ENCODE assay signal across 8 cellular contexts in the genomic region with DNA sequence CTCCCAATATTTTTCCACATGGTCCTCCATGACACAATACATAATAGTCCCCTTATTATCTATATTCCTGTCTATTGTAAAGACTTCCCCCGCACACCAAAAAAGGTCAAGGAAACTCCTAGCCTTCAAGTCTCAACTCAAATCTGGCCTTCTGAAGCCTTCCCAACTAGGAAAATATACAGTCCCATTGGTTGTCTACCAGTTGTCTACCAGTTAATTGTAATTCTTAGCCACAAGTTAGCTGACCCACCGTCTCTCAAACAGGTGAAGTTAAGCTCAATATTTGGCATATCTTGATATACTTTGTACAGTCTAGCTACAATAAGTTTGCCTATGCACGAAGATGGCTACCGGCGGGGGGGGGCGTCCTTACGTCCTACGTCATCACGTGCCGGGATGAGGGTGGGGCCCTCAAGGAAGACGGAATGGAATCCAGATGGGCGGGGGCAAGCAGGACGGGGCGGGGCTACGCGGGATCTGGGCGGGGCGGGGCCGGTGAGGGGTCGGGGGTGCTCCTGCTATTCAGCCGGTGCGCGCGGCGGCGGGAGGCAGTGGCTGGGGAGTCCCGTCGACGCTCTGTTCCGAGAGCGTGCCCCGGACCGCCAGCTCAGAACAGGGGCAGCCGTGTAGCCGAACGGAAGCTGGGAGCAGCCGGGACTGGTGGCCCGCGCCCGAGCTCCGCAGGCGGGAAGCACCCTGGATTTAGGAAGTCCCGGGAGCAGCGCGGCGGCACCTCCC. TPM values are rescaled to one million over a fixed set of nuclear protein-coding genes. Genes with fewer than 3 reads are reported as not detected.
DNase-seq lines count a peak whose midpoint lies in the region; ATAC-seq and TF ChIP-seq lines count a peak whose summit lies in the region.

A gene (plus strand): TSS at position 551 of the 738 bp plus-strand sequence. CDS start 613 bp downstream, outside the sequence.

- no peaks in the 10 kb centered on the region for H3K79me1 ChIP-seq in neuronal stem cell (ENCODE audit: low read depth, low read length)

- no peak within 1 kb of the TSS for H2BK120ac ChIP-seq in neuronal stem cell (ENCODE audit: low read depth, low read length)

- H3K23ac ChIP-seq in neuronal stem cell (ENCODE audit: low read depth, low read length, poor library complexity): peak within 1 kb of the TSS; percentile 75

- H3K27me3 ChIP-seq in neuronal stem cell (ENCODE audit: control insufficient read depth in 3 of 3, insufficient read depth in 3 of 3, low read depth in 1 of 3, low read length in 3 of 3): peaks cover 0 to 13% (median 0%) of the 10 kb centered on the region in 3 experiments

- no CpG with 5 or more reads among the region's 46 CpGs for WGBS in neuronal stem cell (ENCODE audit: extremely low coverage in 2 of 2, insufficient read length in 2 of 2, insufficient replicate concordance in 1 of 2), 2 donors

- peak within 1 kb of the TSS; percentile 85 for H3K18ac ChIP-seq in neuronal stem cell (ENCODE audit: low read length)

- H2BK5ac ChIP-seq in neuronal stem cell (ENCODE audit: low read length): no peak within 1 kb of the TSS

- H2BK12ac ChIP-seq in neuronal stem cell (ENCODE audit: low read length): no peak within 1 kb of the TSS

- DNase-seq in DMS53 treated with DMSO at 0.1 percent for 48 hours (lab: John Stamatoyannopoulos, UW; ENCODE audit: unreplicated experiment) (peak; percentile 87), KBM-7 (peak; percentile 82), SIG-M5 treated with dmso at 0.1 percent for 504 hours (lab: John Stamatoyannopoulos, UW; ENCODE audit: unreplicated experiment) (peak; percentile 87), foreskin melanocyte (peak; percentile 77), neuronal stem cell (ENCODE audit: low spot score) (peak; percentile 55)
- DNase-seq in activated naive CD4-positive, alpha-beta T cell (lab: John Stamatoyannopoulos, UW): peak; percentile 75 to 82 (median 80)

- H3K9ac ChIP-seq in neuronal stem cell (ENCODE audit: low read depth, low read length, poor library complexity): peak within 1 kb of the TSS; percentile 95

- no peaks in the 10 kb centered on the region for H3K36me3 ChIP-seq in neuronal stem cell (replicated peaks in 1 of 2; ENCODE audit: control insufficient read depth in 2 of 2, insufficient read depth in 2 of 2, low read length in 2 of 2)

- H3K9me3 ChIP-seq in neuronal stem cell (replicated peaks in 1 of 2; ENCODE audit: control insufficient read depth in 2 of 2, insufficient read depth in 1 of 2, low read depth in 1 of 2, low read length in 2 of 2): no peaks in the 10 kb centered on the region

- H3K4me1 ChIP-seq in neuronal stem cell (ENCODE audit: control insufficient read depth in 2 of 2, insufficient read depth in 1 of 2, low read depth in 1 of 2, low read length in 2 of 2): peaks cover 0 to 1% of the 10 kb centered on the region in 2 donors

- peak; percentile 51 for ATAC-seq in GM21576 (IDR thresholded peaks at IDR 0.05; ENCODE audit: unreplicated experiment)

- peak within 1 kb of the TSS; percentile 31 for H3K14ac ChIP-seq in neuronal stem cell (ENCODE audit: low read length)

- no peak within 1 kb of the TSS for H2BK15ac ChIP-seq in neuronal stem cell (ENCODE audit: low read length)

- H4K8ac ChIP-seq in neuronal stem cell (ENCODE audit: low read depth, low read length): no peak within 1 kb of the TSS

- in situ Hi-C loops in KBM-7 (cut with MboI; ENCODE audit: low pct_unique_long_range_greater_than_20kb, low sequenced_read_pairs): no loop called here

- H3K4ac ChIP-seq in neuronal stem cell (ENCODE audit: low read length): no peak within 1 kb of the TSS

- H2AK5ac ChIP-seq in neuronal stem cell (ENCODE audit: low read depth, low read length): no peak within 1 kb of the TSS

- H3K27ac ChIP-seq in neuronal stem cell (replicated peaks; ENCODE audit: low read length): no peak within 1 kb of the TSS

- H3K4me3 ChIP-seq in neuronal stem cell (ENCODE audit: low read length in 2 of 2): peak within 1 kb of the TSS; percentile 83 to 97

- peak within 1 kb of the TSS; percentile 95 for H2AFZ ChIP-seq in neuronal stem cell (ENCODE audit: low read length)

- no peak for TF ChIP-seq CTCF in subcutaneous adipose tissue (IDR thresholded peaks at IDR 0.05; ENCODE audit: low read depth)

- H3K4me2 ChIP-seq in neuronal stem cell (ENCODE audit: insufficient read depth, low read length, poor library complexity, severe bottlenecking): peak within 1 kb of the TSS; percentile 86

- no peak within 1 kb of the TSS for H4K91ac ChIP-seq in neuronal stem cell (ENCODE audit: low read depth, low read length, poor library complexity)

RNA-seq across cellular contexts. Expression of the gene that starts here (rescaled TPM):
- 0.89 TPM for polyA plus RNA-seq in neuronal stem cell (2013, experiment 1 of 2)
- polyA plus RNA-seq in neuronal stem cell (2013, experiment 2 of 2): 1.00 TPM
- total RNA-seq in subcutaneous adipose tissue: 100 to 1,000 TPM in 2 of 4 donors, 10 to 100 TPM in 2; 72.3 to 166 (median 109) TPM
